Comparison of ENCODE assay signal across 15 cellular contexts in genomic region chr9:9914174-9914573, GRCh38.
"Had no signal": no experiment of that assay in that cellular context is flagged by ENCODE, and none has a peak within 500 bp of the region (broad histone marks: within the 10 kb centered on the region; RNA-seq: fewer than 3 reads in every experiment).

No MANE protein-coding gene starts in this region.

- H3K36me3 Mint-ChIP-seq: activated naive CD4-positive, alpha-beta T cell treated with anti-CD3 and anti-CD28 coated beads, Interleukin-2, amount 10 ng/mL, durations not matched to agents 7 days and 5 days had no signal

- H3K4me1 Mint-ChIP-seq: activated CD4-positive, alpha-beta T cell treated with anti-CD3 and anti-CD28 coated beads, Interleukin-2, amount 10 ng/mL, durations not matched to agents 7 days and 5 days; activated naive CD4-positive, alpha-beta T cell treated with anti-CD3 and anti-CD28 coated beads, Interleukin-2, amount 10 ng/mL, durations not matched to agents 7 days and 5 days; natural killer cell had no signal

- H3K4me3 ChIP-seq: psoas muscle had no signal

- H3K4me3 Mint-ChIP-seq: activated CD4-positive, alpha-beta T cell treated with anti-CD3 and anti-CD28 coated beads, Interleukin-2, amount 10 ng/mL, durations not matched to agents 7 days and 5 days; activated naive CD4-positive, alpha-beta T cell treated with anti-CD3 and anti-CD28 coated beads, Interleukin-2, amount 10 ng/mL, durations not matched to agents 7 days and 5 days; natural killer cell had no signal

- H3K27me3 Mint-ChIP-seq: activated CD4-positive, alpha-beta T cell treated with anti-CD3 and anti-CD28 coated beads, Interleukin-2, amount 10 ng/mL, durations not matched to agents 7 days and 5 days; activated naive CD4-positive, alpha-beta T cell treated with anti-CD3 and anti-CD28 coated beads, Interleukin-2, amount 10 ng/mL, durations not matched to agents 7 days and 5 days had no signal

- DNase-seq: activated CD4-positive, alpha-beta T cell treated with anti-CD3 and anti-CD28 coated beads, Interleukin-2, amount 10 ng/mL, durations not matched to agents 7 days and 5 days; activated CD4-positive, CD25-positive, alpha-beta regulatory T cell; activated naive CD4-positive, alpha-beta T cell treated with anti-CD3 and anti-CD28 coated beads, Interleukin-2, amount 10 ng/mL, durations not matched to agents 7 days and 5 days; activated T-cell treated with anti-CD3 and anti-CD28 coated beads for 4 hours; central memory CD4-positive, alpha-beta T cell; cortex of kidney; hippocampal formation; natural killer cell; occipital lobe; psoas muscle; stimulated activated CD4-positive, alpha-beta T cell treated with anti-CD3 and anti-CD28 coated beads, Interleukin-12 subunit alpha, Interleukin-12 subunit beta, amount 100 ng/mL, for 4 hours; stimulated activated naive CD4-positive, alpha-beta T cell; substantia nigra; T-helper 1 cell had no signal

- H3K4me1 ChIP-seq: psoas muscle had no signal

- H3K9me3 ChIP-seq: psoas muscle had no signal

- H3K27ac Mint-ChIP-seq: activated CD4-positive, alpha-beta T cell treated with anti-CD3 and anti-CD28 coated beads, Interleukin-2, amount 10 ng/mL, durations not matched to agents 7 days and 5 days; activated naive CD4-positive, alpha-beta T cell treated with anti-CD3 and anti-CD28 coated beads, Interleukin-2, amount 10 ng/mL, durations not matched to agents 7 days and 5 days; activated T-helper 2 cell treated with anti-CD3 and anti-CD28 coated beads, Interferon-gamma antibody, Interleukin-2, Interleukin-4, amounts not matched to agents 10 μg/mL and 5 μg/mL and 100 μg/mL, durations not matched to agents 14 hours and 24 hours and 36 hours; natural killer cell had no signal

- H3K27ac ChIP-seq: psoas muscle had no signal
